Comparison of ENCODE assay signal across 33 cellular contexts in genomic region chr13:111597041-111598017, GRCh38.
A peak's percentile ranks its signal among the peaks of the same experiment; 100 is the strongest.
DNase-seq lines count a peak whose midpoint lies in the region; ATAC-seq and TF ChIP-seq lines count a peak whose summit lies in the region.
"Had no signal": no experiment of that assay in that cellular context is flagged by ENCODE, and none has a peak within 500 bp of the region (broad histone marks: within the 10 kb centered on the region; RNA-seq: fewer than 3 reads in every experiment).

No MANE protein-coding gene starts in this region.

- H2BK120ac ChIP-seq in neuronal stem cell (ENCODE audit: low read depth, low read length), result no peak overlapping the region

- no peak overlapping the region for H4K91ac ChIP-seq in neuronal stem cell (ENCODE audit: low read depth, low read length, poor library complexity)

- no peak for TF ChIP-seq CTCF in WTC11 (IDR thresholded peaks at IDR 0.05)

- H3K4me3 ChIP-seq in neuronal stem cell (ENCODE audit: low read length in 2 of 2), result no peak overlapping the region
- H3K4me3 ChIP-seq: breast epithelium, gastrocnemius medialis, pancreas, SJCRH30, smooth muscle cell, thoracic aorta had no signal

- no peaks in the 10 kb centered on the region for H3K27me3 ChIP-seq in neuronal stem cell (ENCODE audit: control insufficient read depth in 3 of 3, insufficient read depth in 3 of 3, low read depth in 1 of 3, low read length in 3 of 3)
- H3K27me3 ChIP-seq: pancreas had no signal

- peak; percentile 61 for DNase-seq in ELF-1 (ENCODE audit: low read depth, low spot score)
- peak; percentile 32 for DNase-seq in NCI-H146 (lab: John Stamatoyannopoulos, UW)
- DNase-seq in WTC11 (ENCODE audit: low spot score), result no peak
- no peak for DNase-seq in neuronal stem cell (ENCODE audit: low spot score)
- no peak for DNase-seq in hepatic stellate cell (ENCODE audit: low spot score)
- no peak for DNase-seq in SIG-M5 treated with dmso at 0.1 percent for 504 hours (lab: John Stamatoyannopoulos, UW; ENCODE audit: unreplicated experiment)
- no peak for DNase-seq in nucleus accumbens (lab: John Stamatoyannopoulos, UW)
- DNase-seq: ACHN; activated CD4-positive, alpha-beta T cell treated with anti-CD3 and anti-CD28 coated beads, Interleukin-2, amount 10 ng/mL, durations not matched to agents 24 days and 14 days; amygdala; CD8-positive, alpha-beta memory T cell; DMS 273 treated with DMSO at 0.1 percent for 48 hours; EL; gastrocnemius medialis; left cardiac atrium; MM.1S; NCI-H1105 treated with DMSO at 0.1 percent for 48 hours; NCI-H2171 treated with DMSO at 0.1 percent for 48 hours; NCI-H526 treated with DMSO at 0.1 percent for 48 hours; pancreas; SJCRH30; stimulated activated CD4-positive, alpha-beta T cell treated with anti-CD3 and anti-CD28 coated beads, Interleukin-1b, Interleukin-23, amount 100 ng/mL, for 48 hours; T-cell had no signal

- H3K27ac ChIP-seq in neuronal stem cell (replicated peaks; ENCODE audit: low read length), result no peak overlapping the region
- H3K27ac ChIP-seq: breast epithelium, gastrocnemius medialis, KMS-11, pancreas, SJCRH30, thoracic aorta had no signal

- H3K4me2 ChIP-seq in neuronal stem cell (ENCODE audit: insufficient read depth, low read length, poor library complexity, severe bottlenecking), result no peak overlapping the region
- H3K4me2 ChIP-seq: KMS-11, smooth muscle cell had no signal

- ATAC-seq in WTC11, result peak; percentile 57
- ATAC-seq: gastrocnemius medialis, HCT116, left cardiac atrium, pancreas, T-cell had no signal

- H3K27me3 Mint-ChIP-seq in WTC11 (ENCODE audit: low read depth), result peaks cover 8% of the 10 kb centered on the region
- H3K27me3 Mint-ChIP-seq: activated CD4-positive, alpha-beta T cell treated with anti-CD3 and anti-CD28 coated beads, Interleukin-2, amount 10 ng/mL, durations not matched to agents 24 days and 14 days; activated naive CD4-positive, alpha-beta T cell treated with anti-CD3 and anti-CD28 coated beads, Interleukin-2, amount 50 U/mL, for 24 hours; B cell; stimulated activated naive CD8-positive, alpha-beta T cell treated with anti-CD3 and anti-CD28 coated beads, Interleukin-15, Interleukin-2, amounts not matched to agents 100 ng/mL and 50 ng/mL, for 24 hours had no signal

- H3K9me3 ChIP-seq in neuronal stem cell (replicated peaks in 1 of 2; ENCODE audit: control insufficient read depth in 2 of 2, insufficient read depth in 1 of 2, low read depth in 1 of 2, low read length in 2 of 2), result peaks cover 0 to 3% of the 10 kb centered on the region in 2 donors
- H3K9me3 ChIP-seq: breast epithelium, gastrocnemius medialis, pancreas, thoracic aorta had no signal

- H4K8ac ChIP-seq in neuronal stem cell (ENCODE audit: low read depth, low read length), result peak overlapping the region; percentile 92

- H3K18ac ChIP-seq in neuronal stem cell (ENCODE audit: low read length), result peak overlapping the region; percentile 56

- no peak overlapping the region for H3K27ac Mint-ChIP-seq in WTC11
- H3K27ac Mint-ChIP-seq: activated CD4-positive, alpha-beta T cell treated with anti-CD3 and anti-CD28 coated beads, Interleukin-2, amount 10 ng/mL, durations not matched to agents 24 days and 14 days; activated naive CD4-positive, alpha-beta T cell treated with anti-CD3 and anti-CD28 coated beads, Interleukin-2, amount 50 U/mL, for 24 hours; B cell; memory B cell; nephron; stimulated activated naive CD8-positive, alpha-beta T cell treated with anti-CD3 and anti-CD28 coated beads, Interleukin-15, Interleukin-2, amounts not matched to agents 100 ng/mL and 50 ng/mL, for 24 hours; T-cell had no signal

- H3K9ac ChIP-seq in neuronal stem cell (ENCODE audit: low read depth, low read length, poor library complexity), result no peak overlapping the region
- H3K9ac ChIP-seq: KMS-11 had no signal

- H3K9me3 Mint-ChIP-seq in WTC11, result peaks cover 30% of the 10 kb centered on the region
- H3K9me3 Mint-ChIP-seq: activated CD4-positive, alpha-beta T cell treated with anti-CD3 and anti-CD28 coated beads, Interleukin-2, amount 10 ng/mL, durations not matched to agents 24 days and 14 days; activated naive CD4-positive, alpha-beta T cell treated with anti-CD3 and anti-CD28 coated beads, Interleukin-2, amount 50 U/mL, for 24 hours; nephron; stimulated activated naive CD8-positive, alpha-beta T cell treated with anti-CD3 and anti-CD28 coated beads, Interleukin-15, Interleukin-2, amounts not matched to agents 100 ng/mL and 50 ng/mL, for 24 hours had no signal

- H3K14ac ChIP-seq in neuronal stem cell (ENCODE audit: low read length), result peak overlapping the region; percentile 77

- H2BK15ac ChIP-seq in neuronal stem cell (ENCODE audit: low read length), result peak overlapping the region; percentile 51

- CTCF ChIA-PET in WTC11 (lab: Charles Lee), result interaction anchor here (1.8 kb wide), 3 partner anchors 92 to 123 kb away, joined by 5 to 11 read pairs (median 6); no protein-coding TSS in a partner anchor

- H3K4me1 Mint-ChIP-seq in WTC11, result peaks cover 38% of the 10 kb centered on the region
- H3K4me1 Mint-ChIP-seq: activated CD4-positive, alpha-beta T cell treated with anti-CD3 and anti-CD28 coated beads, Interleukin-2, amount 10 ng/mL, durations not matched to agents 24 days and 14 days; activated naive CD4-positive, alpha-beta T cell treated with anti-CD3 and anti-CD28 coated beads, Interleukin-2, amount 50 U/mL, for 24 hours; B cell; CD8-positive, alpha-beta memory T cell; memory B cell; T-cell had no signal

- POLR2A ChIA-PET in WTC11 (lab: Charles Lee), result interaction anchor here (1.1 kb wide), 1 partner anchor 15 kb away, joined by 3 read pairs; no protein-coding TSS in a partner anchor

- no peak overlapping the region for H2AK5ac ChIP-seq in neuronal stem cell (ENCODE audit: low read depth, low read length)

- no CpG with 5 or more reads among the region's 24 CpGs for WGBS in neuronal stem cell (ENCODE audit: extremely low coverage in 2 of 2, insufficient read length in 2 of 2, insufficient replicate concordance in 1 of 2), 2 donors

- H3K4ac ChIP-seq in neuronal stem cell (ENCODE audit: low read length), result no peak overlapping the region

- no peaks in the 10 kb centered on the region for H3K79me1 ChIP-seq in neuronal stem cell (ENCODE audit: low read depth, low read length)

- H3K36me3 ChIP-seq in neuronal stem cell (replicated peaks in 1 of 2; ENCODE audit: control insufficient read depth in 2 of 2, insufficient read depth in 2 of 2, low read length in 2 of 2), result no peaks in the 10 kb centered on the region
- H3K36me3 ChIP-seq: breast epithelium, gastrocnemius medialis, pancreas, SJCRH30, thoracic aorta had no signal

- H2AFZ ChIP-seq in neuronal stem cell (ENCODE audit: low read length), result peak overlapping the region; percentile 67

- H3K4me3 Mint-ChIP-seq in WTC11, result no peak overlapping the region
- H3K4me3 Mint-ChIP-seq: activated CD4-positive, alpha-beta T cell treated with anti-CD3 and anti-CD28 coated beads, Interleukin-2, amount 10 ng/mL, durations not matched to agents 24 days and 14 days; activated naive CD4-positive, alpha-beta T cell treated with anti-CD3 and anti-CD28 coated beads, Interleukin-2, amount 50 U/mL, for 24 hours; B cell; CD8-positive, alpha-beta memory T cell; memory B cell; nephron; stimulated activated naive CD8-positive, alpha-beta T cell treated with anti-CD3 and anti-CD28 coated beads, Interleukin-15, Interleukin-2, amounts not matched to agents 100 ng/mL and 50 ng/mL, for 24 hours; T-cell had no signal

- peak overlapping the region; percentile 50 for H2BK12ac ChIP-seq in neuronal stem cell (ENCODE audit: low read length)

- H3K4me1 ChIP-seq in neuronal stem cell (ENCODE audit: control insufficient read depth in 2 of 2, insufficient read depth in 1 of 2, low read depth in 1 of 2, low read length in 2 of 2), result peaks cover 9 to 18% of the 10 kb centered on the region in 2 donors
- H3K4me1 ChIP-seq: breast epithelium, gastrocnemius medialis, SJCRH30 had no signal

- no peak overlapping the region for H2BK5ac ChIP-seq in neuronal stem cell (ENCODE audit: low read length)

- peaks cover 12% of the 10 kb centered on the region for H3K36me3 Mint-ChIP-seq in WTC11
- H3K36me3 Mint-ChIP-seq: activated naive CD4-positive, alpha-beta T cell treated with anti-CD3 and anti-CD28 coated beads, Interleukin-2, amount 50 U/mL, for 24 hours; memory B cell; T-cell had no signal

- H3K23ac ChIP-seq in neuronal stem cell (ENCODE audit: low read depth, low read length, poor library complexity), result no peak overlapping the region

TF ChIP-seq in WTC11, 78 proteins besides CTCF, POLR2A, EP300 and RAD21:
- TF ChIP-seq ERG (CRISPR knock-in tag; IDR thresholded peaks at IDR 0.05), result no peak
- TF ChIP-seq MAX (CRISPR knock-in tag; IDR thresholded peaks at IDR 0.05), result peak; percentile 56; the same call in 1 of the 2 replicates

Comparison
In these comparisons a context has a peak if more than half of its experiments do, and no peak if none do; other contexts are left out.
1. DNase-seq: peak in ELF-1 (single experiment) and NCI-H146 (single experiment); none in WTC11 (single experiment), neuronal stem cell (single experiment), hepatic stellate cell (single experiment), SIG-M5 treated with dmso at 0.1 percent for 504 hours (single experiment) and nucleus accumbens (0 of 56).